ENCODE assay signal across 17 cellular contexts in genomic region chr2:176101862-176102261, GRCh38. TPM values are rescaled to one million over a fixed set of nuclear protein-coding genes. Genes with fewer than 3 reads are reported as not detected.
DNase-seq lines count a peak whose midpoint lies in the region; ATAC-seq and TF ChIP-seq lines count a peak whose summit lies in the region.
"Had no signal": no experiment of that assay in that cellular context is flagged by ENCODE, and none has a peak within 500 bp of the region (broad histone marks: within the 10 kb centered on the region; RNA-seq: fewer than 3 reads in every experiment).

No MANE protein-coding gene starts in this region.

- no peak overlapping the region for H2AFZ ChIP-seq in neuronal stem cell (ENCODE audit: low read length)

- H2BK5ac ChIP-seq in neuronal stem cell (ENCODE audit: low read length) = no peak overlapping the region

- H3K23ac ChIP-seq in neuronal stem cell (ENCODE audit: low read depth, low read length, poor library complexity) = peak overlapping the region; percentile 18

- H3K27me3 Mint-ChIP-seq in T-helper 1 cell treated with Interleukin-12 subunit alpha and Interleukin-12 subunit beta and Interleukin-4 antibody, amounts not matched to agents 30 μg/mL and 1 μg/mL, for 36 hours (ENCODE audit: low read depth) = peaks cover 92% of the 10 kb centered on the region
- peaks cover 99% of the 10 kb centered on the region for H3K27me3 Mint-ChIP-seq in endodermal cell (ENCODE audit: insufficient read depth)

- no peak overlapping the region for H2BK15ac ChIP-seq in neuronal stem cell (ENCODE audit: low read length)

- H2BK120ac ChIP-seq in neuronal stem cell (ENCODE audit: low read depth, low read length) = no peak overlapping the region

- H2AK5ac ChIP-seq in neuronal stem cell (ENCODE audit: low read depth, low read length) = no peak overlapping the region

- no peaks in the 10 kb centered on the region for H3K4me1 ChIP-seq in endodermal cell (ENCODE audit: control insufficient read depth, insufficient read depth, low read length)
- no peaks in the 10 kb centered on the region for H3K4me1 ChIP-seq in neuronal stem cell (ENCODE audit: control insufficient read depth in 2 of 2, insufficient read depth in 1 of 2, low read depth in 1 of 2, low read length in 2 of 2)

- H3K36me3 Mint-ChIP-seq in T-helper 1 cell treated with Interleukin-12 subunit alpha and Interleukin-12 subunit beta and Interleukin-4 antibody, amounts not matched to agents 30 μg/mL and 1 μg/mL, for 36 hours (ENCODE audit: low read depth) = no peaks in the 10 kb centered on the region
- H3K36me3 Mint-ChIP-seq in endodermal cell (ENCODE audit: low read depth) = no peaks in the 10 kb centered on the region
- H3K36me3 Mint-ChIP-seq: CD8-positive, alpha-beta memory T cell had no signal

- H3K18ac ChIP-seq in neuronal stem cell (ENCODE audit: low read length) = no peak overlapping the region

- DNase-seq in T-helper 1 cell (no peak), endodermal cell (peak; percentile 39), neuronal stem cell (ENCODE audit: low spot score) (no peak), superior temporal gyrus (ENCODE audit: extremely low spot score) (no peak), brain microvascular endothelial cell (no peak)
- DNase-seq: AML-193, DND-41, GDM1, H7 had no signal

- no peak overlapping the region for H4K8ac ChIP-seq in neuronal stem cell (ENCODE audit: low read depth, low read length)

- TF ChIP-seq CTCF in endodermal cell (conservative IDR thresholded peaks at IDR 0.05) (no peak), brain microvascular endothelial cell (IDR thresholded peaks at IDR 0.05; ENCODE audit: low read depth, low read length, missing control alignments) (no peak)

- no peaks in the 10 kb centered on the region for H3K79me1 ChIP-seq in neuronal stem cell (ENCODE audit: low read depth, low read length)

- H3K4me1 Mint-ChIP-seq in T-helper 1 cell treated with Interleukin-12 subunit alpha and Interleukin-12 subunit beta and Interleukin-4 antibody, amounts not matched to agents 30 μg/mL and 1 μg/mL, for 36 hours (ENCODE audit: low read depth) = peaks cover 12% of the 10 kb centered on the region
- H3K4me1 Mint-ChIP-seq in endodermal cell = peaks cover 40% of the 10 kb centered on the region

- H3K9me3 Mint-ChIP-seq in T-helper 1 cell treated with Interleukin-12 subunit alpha and Interleukin-12 subunit beta and Interleukin-4 antibody, amounts not matched to agents 30 μg/mL and 1 μg/mL, for 36 hours = no peaks in the 10 kb centered on the region
- H3K9me3 Mint-ChIP-seq in endodermal cell = no peaks in the 10 kb centered on the region

- no peak overlapping the region for H3K4ac ChIP-seq in neuronal stem cell (ENCODE audit: low read length)

- H3K4me2 ChIP-seq in neuronal stem cell (ENCODE audit: insufficient read depth, low read length, poor library complexity, severe bottlenecking) = no peak overlapping the region
- H3K4me2 ChIP-seq: BLaER1 had no signal

- no peaks in the 10 kb centered on the region for H3K36me3 ChIP-seq in endodermal cell (ENCODE audit: control insufficient read depth, insufficient read depth, low read length)
- H3K36me3 ChIP-seq in neuronal stem cell (replicated peaks in 1 of 2; ENCODE audit: control insufficient read depth in 2 of 2, insufficient read depth in 2 of 2, low read length in 2 of 2) = no peaks in the 10 kb centered on the region
- H3K36me3 ChIP-seq in brain microvascular endothelial cell (replicated peaks) = no peaks in the 10 kb centered on the region
- H3K36me3 ChIP-seq: BLaER1 had no signal

- H3K27ac ChIP-seq in endodermal cell (ENCODE audit: low read depth, low read length) (no peak overlapping the region), neuronal stem cell (replicated peaks; ENCODE audit: low read length) (no peak overlapping the region), brain microvascular endothelial cell (no peak overlapping the region)
- H3K27ac ChIP-seq: 22Rv1, BLaER1 had no signal

- H3K4me3 ChIP-seq in endodermal cell (ENCODE audit: low read length) = no peak overlapping the region
- no peak overlapping the region for H3K4me3 ChIP-seq in neuronal stem cell (ENCODE audit: low read length in 2 of 2)
- no peak overlapping the region for H3K4me3 ChIP-seq in brain microvascular endothelial cell (ENCODE audit: low read depth, low read length)
- H3K4me3 ChIP-seq: BLaER1 had no signal

- in situ Hi-C loops in brain microvascular endothelial cell (cut with HindIII; ENCODE audit: low pct_ligation_motif_present, low sequenced_read_pairs) = no loop called here

- H3K14ac ChIP-seq in neuronal stem cell (ENCODE audit: low read length) = no peak overlapping the region

- H3K27me3 ChIP-seq in endodermal cell (ENCODE audit: control insufficient read depth, insufficient read depth, low read length, poor library complexity, severe bottlenecking) (peaks cover 100% of the 10 kb centered on the region), neuronal stem cell (ENCODE audit: control insufficient read depth in 3 of 3, insufficient read depth in 3 of 3, low read depth in 1 of 3, low read length in 3 of 3) (peaks cover 86 to 100% (median 99%) of the 10 kb centered on the region in 3 experiments), brain microvascular endothelial cell (replicated peaks) (peaks cover 97% of the 10 kb centered on the region)

- WGBS in endodermal cell (ENCODE audit: insufficient coverage in 1 of 2, insufficient read length in 1 of 2), 2 experiments = 20 to 35% methylated on average over 1 to 5 of the region's 5 CpGs
- WGBS in neuronal stem cell (ENCODE audit: extremely low coverage in 2 of 2, insufficient read length in 2 of 2, insufficient replicate concordance in 1 of 2), 2 donors = no CpG with 5 or more reads among the region's 5 CpGs

- H4K91ac ChIP-seq in neuronal stem cell (ENCODE audit: low read depth, low read length, poor library complexity) = no peak overlapping the region

- H3K9me3 ChIP-seq in endodermal cell (ENCODE audit: control insufficient read depth, low read length) (no peaks in the 10 kb centered on the region), neuronal stem cell (replicated peaks in 1 of 2; ENCODE audit: control insufficient read depth in 2 of 2, insufficient read depth in 1 of 2, low read depth in 1 of 2, low read length in 2 of 2) (peaks cover 7 to 9% of the 10 kb centered on the region in 2 donors)
- H3K9me3 ChIP-seq: Caco-2 had no signal

- peak overlapping the region; percentile 3 for H3K4me3 Mint-ChIP-seq in T-helper 1 cell treated with Interleukin-12 subunit alpha and Interleukin-12 subunit beta and Interleukin-4 antibody, amounts not matched to agents 30 μg/mL and 1 μg/mL, for 36 hours
- no peak overlapping the region for H3K4me3 Mint-ChIP-seq in endodermal cell

- ATAC-seq in HG03095 (IDR thresholded peaks at IDR 0.05; ENCODE audit: unreplicated experiment) = no peak
- no peak for ATAC-seq in HG03442 (IDR thresholded peaks at IDR 0.05; ENCODE audit: unreplicated experiment)
- ATAC-seq: HepG2 had no signal

- H3K9ac ChIP-seq in endodermal cell (ENCODE audit: extremely low read depth, low read length, poor library complexity, severe bottlenecking) (no peak overlapping the region), neuronal stem cell (ENCODE audit: low read depth, low read length, poor library complexity) (no peak overlapping the region)
- H3K9ac ChIP-seq: BLaER1 had no signal

- no peak overlapping the region for H2BK12ac ChIP-seq in neuronal stem cell (ENCODE audit: low read length)

- no peak overlapping the region for H3K27ac Mint-ChIP-seq in T-helper 1 cell treated with Interleukin-12 subunit alpha and Interleukin-12 subunit beta and Interleukin-4 antibody, amounts not matched to agents 30 μg/mL and 1 μg/mL, for 36 hours
- no peak overlapping the region for H3K27ac Mint-ChIP-seq in endodermal cell

RNA-seq across cellular contexts. Expression of gene HOXD12, which starts 2.3 kb away (rescaled TPM):
- total RNA-seq in endodermal cell = not detected
- polyA plus RNA-seq in endodermal cell (2013, experiment 1 of 2) = 0.18 TPM
- polyA plus RNA-seq in endodermal cell (2013, experiment 2 of 2) = 0.50 TPM
- not detected for polyA plus RNA-seq in neuronal stem cell (2013, experiment 1 of 2)
- not detected for polyA plus RNA-seq in neuronal stem cell (2013, experiment 2 of 2)
- total RNA-seq: Caco-2; CD8-positive, alpha-beta memory T cell; H7; HepG2 had no signal
- polyA plus RNA-seq: CD8-positive, alpha-beta memory T cell; HepG2 had no signal

RNA-seq across cellular contexts. Expression of gene HOXD11, which starts 5.2 kb away (rescaled TPM):
- not detected for total RNA-seq in endodermal cell
- polyA plus RNA-seq in endodermal cell (2013, experiment 1 of 2) = 3.8 TPM
- polyA plus RNA-seq in endodermal cell (2013, experiment 2 of 2) = 2.4 TPM
- polyA plus RNA-seq in neuronal stem cell (2013, experiment 1 of 2) = not detected
- not detected for polyA plus RNA-seq in neuronal stem cell (2013, experiment 2 of 2)
- total RNA-seq: Caco-2; CD8-positive, alpha-beta memory T cell; H7; HepG2 had no signal
- polyA plus RNA-seq: CD8-positive, alpha-beta memory T cell; HepG2 had no signal

RNA-seq across cellular contexts. Expression of gene HOXD13, which starts 9.3 kb away (rescaled TPM):
- under 1 TPM; 0.11 to 0.40 TPM for total RNA-seq in endodermal cell
- polyA plus RNA-seq in endodermal cell (2013, experiment 1 of 2) = 0.39 TPM
- polyA plus RNA-seq in endodermal cell (2013, experiment 2 of 2) = 0.25 TPM
- polyA plus RNA-seq in neuronal stem cell (2013, experiment 1 of 2) = 0.03 TPM
- 0.03 TPM for polyA plus RNA-seq in neuronal stem cell (2013, experiment 2 of 2)
- total RNA-seq: Caco-2; CD8-positive, alpha-beta memory T cell; HepG2 had no signal
- polyA plus RNA-seq: CD8-positive, alpha-beta memory T cell; HepG2 had no signal

RNA-seq across cellular contexts. Expression of gene HOXD10, which starts 14.7 kb away (rescaled TPM):
- total RNA-seq in endodermal cell = not detected
- 3.9 TPM for polyA plus RNA-seq in endodermal cell (2013, experiment 1 of 2)
- polyA plus RNA-seq in endodermal cell (2013, experiment 2 of 2) = 2.7 TPM
- not detected for polyA plus RNA-seq in neuronal stem cell (2013, experiment 1 of 2)
- polyA plus RNA-seq in neuronal stem cell (2013, experiment 2 of 2) = not detected
- total RNA-seq: Caco-2; CD8-positive, alpha-beta memory T cell; HepG2 had no signal
- polyA plus RNA-seq: CD8-positive, alpha-beta memory T cell; HepG2 had no signal

RNA-seq across cellular contexts. Expression of gene EVX2, which starts 18.1 kb away (rescaled TPM):
- total RNA-seq in endodermal cell = not detected
- polyA plus RNA-seq in endodermal cell (2013, experiment 1 of 2) = 0.93 TPM
- polyA plus RNA-seq in endodermal cell (2013, experiment 2 of 2) = 1.0 TPM
- polyA plus RNA-seq in neuronal stem cell (2013, experiment 1 of 2) = not detected
- polyA plus RNA-seq in neuronal stem cell (2013, experiment 2 of 2) = not detected
- total RNA-seq: Caco-2; CD8-positive, alpha-beta memory T cell; H7; HepG2 had no signal
- polyA plus RNA-seq: CD8-positive, alpha-beta memory T cell; HepG2 had no signal
